Comparison of ENCODE assay signal across 19 cellular contexts in the genomic region with DNA sequence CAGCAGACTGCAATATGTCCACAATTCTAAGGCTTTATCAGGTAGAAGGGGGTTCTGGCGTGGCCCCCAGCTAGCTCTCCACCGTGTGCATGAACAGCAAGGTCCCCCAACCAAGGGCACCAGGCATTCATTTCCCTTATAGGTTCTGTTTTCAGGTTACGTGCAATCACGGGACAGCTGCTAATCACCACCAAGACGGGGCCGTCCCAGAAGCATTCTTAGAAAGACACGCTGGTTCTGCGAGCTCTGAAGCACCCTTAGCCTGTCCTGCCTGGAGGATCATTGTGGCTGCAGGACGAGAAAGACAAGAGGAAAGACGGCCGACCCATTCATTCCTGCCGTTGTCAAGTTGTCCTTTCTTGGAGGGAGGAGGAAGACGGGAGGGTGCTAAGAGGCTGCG.
DNase-seq lines count a peak whose midpoint lies in the region; ATAC-seq and TF ChIP-seq lines count a peak whose summit lies in the region.
"Had no signal": no experiment of that assay in that cellular context is flagged by ENCODE, and none has a peak within 500 bp of the region (broad histone marks: within the 10 kb centered on the region; RNA-seq: fewer than 3 reads in every experiment).

No MANE protein-coding gene starts in this region.

- H3K27ac Mint-ChIP-seq in Calu3 (ENCODE audit: unreplicated experiment): peak overlapping the region; percentile 96
- H3K27ac Mint-ChIP-seq: activated CD4-positive, alpha-beta T cell treated with anti-CD3 and anti-CD28 coated beads for 36 hours; activated naive CD8-positive, alpha-beta T cell had no signal

- peaks cover 77% of the 10 kb centered on the region for H3K4me1 Mint-ChIP-seq in Calu3 (ENCODE audit: low read depth, unreplicated experiment)

- WGBS in hepatocyte (ENCODE audit: low lambda C conversion rate, missing lambda C conversion rate): 73% methylated on average over 14 of the region's 14 CpGs

- no peak overlapping the region for H2AFZ ChIP-seq in MM.1S (ENCODE audit: low read length)
- no peak overlapping the region for H2AFZ ChIP-seq in hepatocyte

- H3K9me3 Mint-ChIP-seq in Calu3 (ENCODE audit: low read depth, unreplicated experiment): peaks cover 3% of the 10 kb centered on the region

- H3K27me3 Mint-ChIP-seq in Calu3 (ENCODE audit: unreplicated experiment): no peaks in the 10 kb centered on the region
- H3K27me3 Mint-ChIP-seq: activated naive CD8-positive, alpha-beta T cell had no signal

- H3K36me3 ChIP-seq in MM.1S (replicated peaks; ENCODE audit: insufficient read depth, low read length): 0 out of 2 replicates have a peak, but pooled peaks cover 5% of the 10 kb centered on the region
- no peaks in the 10 kb centered on the region for H3K36me3 ChIP-seq in hepatocyte (replicated peaks; ENCODE audit: insufficient read depth, low read depth)
- H3K36me3 ChIP-seq: gastrocnemius medialis, ovary had no signal

- no TSS peak for BruUV-seq in Calu3 (replicated peaks; lab: Mats Ljungman, UMichigan)

- H3K79me2 ChIP-seq in MM.1S (ENCODE audit: low read length) (peaks cover 87% of the 10 kb centered on the region), hepatocyte (peaks cover 25% of the 10 kb centered on the region)

- H3K4me2 ChIP-seq in MM.1S (ENCODE audit: low read depth, low read length) (peak overlapping the region; percentile 81), hepatocyte (no peak overlapping the region)

- peaks cover 31% of the 10 kb centered on the region for H3F3A ChIP-seq in MM.1S (ENCODE audit: insufficient read depth, low read length)

- peak overlapping the region; percentile 77; the same call in 1 of the 2 replicates for H3K9ac ChIP-seq in MM.1S (ENCODE audit: low read length)

- H3K4me1 ChIP-seq in MM.1S (ENCODE audit: low read length) (peaks cover 38% of the 10 kb centered on the region), hepatocyte (ENCODE audit: insufficient read depth) (peaks cover 54% of the 10 kb centered on the region)

- H3K27ac ChIP-seq in MM.1S (ENCODE audit: low read length): peak overlapping the region; percentile 96
- H3K27ac ChIP-seq in hepatocyte: peak overlapping the region; percentile 97
- H3K27ac ChIP-seq: ovary had no signal

- TF ChIP-seq CTCF in Calu3 (IDR thresholded peaks at IDR 0.05; ENCODE audit: unreplicated experiment) (no peak), MM.1S (IDR thresholded peaks at IDR 0.05; ENCODE audit: low read length) (no peak), hepatocyte (IDR thresholded peaks at IDR 0.05; ENCODE audit: poor library complexity) (no peak)

- ATAC-seq in stimulated activated naive CD8-positive, alpha-beta T cell treated with anti-CD3 and anti-CD28 coated beads, Interleukin-15, Interleukin-2, amounts not matched to agents 100 U/mL and 50 U/mL, for 24 hours: no peak
- no peak for ATAC-seq in HG03378 (IDR thresholded peaks at IDR 0.05; ENCODE audit: unreplicated experiment)

- no peaks in the 10 kb centered on the region for H3K27me3 ChIP-seq in MM.1S (replicated peaks; ENCODE audit: insufficient read depth, low read length)
- no peaks in the 10 kb centered on the region for H3K27me3 ChIP-seq in hepatocyte
- H3K27me3 ChIP-seq: gastrocnemius medialis, ovary had no signal

- no peaks in the 10 kb centered on the region for H3K9me3 ChIP-seq in MM.1S (replicated peaks; ENCODE audit: insufficient read depth, low read length)
- H3K9me3 ChIP-seq in hepatocyte (ENCODE audit: low read depth): no peaks in the 10 kb centered on the region
- H3K9me3 ChIP-seq: gastrocnemius medialis, ovary had no signal

- no peaks in the 10 kb centered on the region for H3K9me2 ChIP-seq in MM.1S (replicated peaks; ENCODE audit: insufficient read depth, low read length)
- no peaks in the 10 kb centered on the region for H3K9me2 ChIP-seq in hepatocyte (replicated peaks; ENCODE audit: insufficient read depth)

- no peak overlapping the region for H3K4me3 Mint-ChIP-seq in Calu3 (ENCODE audit: low read depth, unreplicated experiment)
- H3K4me3 Mint-ChIP-seq: activated CD4-positive, alpha-beta T cell treated with anti-CD3 and anti-CD28 coated beads for 36 hours; activated naive CD8-positive, alpha-beta T cell; naive B cell had no signal

- DNase-seq in Calu3: no peak
- no peak for DNase-seq in MM.1S
- no peak for DNase-seq in hepatocyte (ENCODE audit: low spot score)
- no peak for DNase-seq in effector CD4-positive, alpha-beta T cell
- no peak for DNase-seq in stimulated activated naive CD8-positive, alpha-beta T cell treated with anti-CD3 and anti-CD28 coated beads, Interleukin-15, Interleukin-2, amounts not matched to agents 100 U/mL and 50 U/mL, for 24 hours
- no peak for DNase-seq in midbrain (lab: John Stamatoyannopoulos, UW)
- DNase-seq: gastrocnemius medialis, KBM-7, naive B cell, NCI-H1092 treated with DMSO at 0.1 percent for 48 hours, NCI-H2029 treated with DMSO at 0.1 percent for 48 hours, NCI-H446 treated with DMSO at 0.1 percent for 48 hours, ovary, right cardiac atrium had no signal

- intact Hi-C loops in Calu3 (cut with micrococcal nuclease; ENCODE audit: unreplicated experiment): loop anchor here (5.0 kb wide), 2 partner anchors 86 to 296 kb away; no protein-coding TSS in a partner anchor

- H4K20me1 ChIP-seq in MM.1S (ENCODE audit: insufficient read depth, low read length) (no peaks in the 10 kb centered on the region), hepatocyte (ENCODE audit: insufficient read depth, poor library complexity, severe bottlenecking) (no peaks in the 10 kb centered on the region)

- CTCF ChIA-PET in Calu3 (lab: Charles Lee): interaction anchor here (1.0 to 1.5 kb wide), 4 partner anchors 10 to 238 kb away, joined by 3 to 7 read pairs (median 4); no protein-coding TSS in a partner anchor

- TF ChIP-seq POLR2A in GM19193 (IDR thresholded peaks at IDR 0.05; ENCODE audit: extremely low read depth, insufficient read depth, insufficient read length): peak; percentile 51

- peak overlapping the region; percentile 30; the same call in 1 of the 2 replicates for H3K4me3 ChIP-seq in MM.1S (ENCODE audit: low read length)
- H3K4me3 ChIP-seq in hepatocyte: no peak overlapping the region
- H3K4me3 ChIP-seq: gastrocnemius medialis, ovary had no signal

- H3K36me3 Mint-ChIP-seq in Calu3 (ENCODE audit: insufficient read depth, unreplicated experiment): peaks cover 71% of the 10 kb centered on the region
- H3K36me3 Mint-ChIP-seq: activated naive CD8-positive, alpha-beta T cell; CD4-positive, CD25-positive, alpha-beta regulatory T cell; naive B cell had no signal
